Comparison of ENCODE assay signal across 17 cellular contexts in genomic region chr9:7779201-7779600, GRCh38.
"Had no signal": no experiment of that assay in that cellular context is flagged by ENCODE, and none has a peak within 500 bp of the region (broad histone marks: within the 10 kb centered on the region; RNA-seq: fewer than 3 reads in every experiment).

No MANE protein-coding gene starts in this region.

- H3K36me3 ChIP-seq: esophagus muscularis mucosa, gastroesophageal sphincter, heart left ventricle, left lung had no signal

- ATAC-seq: foreskin keratinocyte, gastroesophageal sphincter, heart left ventricle, left cardiac atrium, left lung, left ventricle myocardium superior had no signal

- H3K4me1 ChIP-seq: esophagus muscularis mucosa, foreskin keratinocyte, gastroesophageal sphincter, left lung had no signal

- H3K27ac ChIP-seq: coronary artery, esophagus muscularis mucosa, foreskin keratinocyte, gastroesophageal sphincter, heart left ventricle, left lung had no signal

- H3K9me3 ChIP-seq: esophagus muscularis mucosa, gastroesophageal sphincter, heart left ventricle, left lung had no signal

- DNase-seq: dermis blood vessel endothelial cell; dorsolateral prefrontal cortex; effector CD4-positive, alpha-beta T cell; effector memory CD4-positive, alpha-beta T cell; foreskin keratinocyte; heart left ventricle; hippocampal formation; left cardiac atrium; left lung; left ventricle myocardium superior; mesendoderm; midbrain; naive B cell had no signal

- H3K4me3 ChIP-seq: coronary artery, dorsolateral prefrontal cortex, esophagus muscularis mucosa, gastroesophageal sphincter, heart left ventricle, left lung, lung had no signal

- H3K27me3 ChIP-seq: dorsolateral prefrontal cortex, esophagus muscularis mucosa, foreskin keratinocyte, heart left ventricle, left lung had no signal
